ENCODE assay signal across 1 cellular context in genomic region chr13:38735655-38736440, GRCh38.
TF ChIP-seq lines count a peak whose summit lies in the region.

No MANE protein-coding gene starts in this region.

TF ChIP-seq in IMR-90, 13 proteins besides CTCF, POLR2A, EP300 and RAD21:
- TF ChIP-seq MAZ (IDR thresholded peaks at IDR 0.05; ENCODE audit: borderline replicate concordance, low read depth, low read length) (no peak), CHD1 (IDR thresholded peaks at IDR 0.05; ENCODE audit: low read depth, low read length) (no peak), USF2 (IDR thresholded peaks at IDR 0.05; ENCODE audit: low read depth, low read length) (no peak), NFE2L2 (IDR thresholded peaks at IDR 0.05; ENCODE audit: low read depth, low read length) (no peak), CEBPB (IDR thresholded peaks at IDR 0.05; ENCODE audit: low read depth, low read length) (no peak), MXI1 (IDR thresholded peaks at IDR 0.05; ENCODE audit: borderline replicate concordance, low read depth, low read length) (no peak), ELK1 (IDR thresholded peaks at IDR 0.05; ENCODE audit: borderline replicate concordance, low read depth, low read length) (no peak), BHLHE40 (IDR thresholded peaks at IDR 0.05; ENCODE audit: low read depth, low read length) (no peak), SMC3 (IDR thresholded peaks at IDR 0.05; ENCODE audit: low read depth, low read length) (no peak), FOS (IDR thresholded peaks at IDR 0.05; ENCODE audit: low read depth, low read length) (no peak), RFX5 (IDR thresholded peaks at IDR 0.05; ENCODE audit: low read depth, low read length) (no peak), RCOR1 (IDR thresholded peaks at IDR 0.05; ENCODE audit: insufficient replicate concordance, low read length) (no peak), MAFK (IDR thresholded peaks at IDR 0.05; ENCODE audit: low read depth, low read length) (no peak)
